8 cellular contexts compared by ENCODE assay signal in the genomic region with DNA sequence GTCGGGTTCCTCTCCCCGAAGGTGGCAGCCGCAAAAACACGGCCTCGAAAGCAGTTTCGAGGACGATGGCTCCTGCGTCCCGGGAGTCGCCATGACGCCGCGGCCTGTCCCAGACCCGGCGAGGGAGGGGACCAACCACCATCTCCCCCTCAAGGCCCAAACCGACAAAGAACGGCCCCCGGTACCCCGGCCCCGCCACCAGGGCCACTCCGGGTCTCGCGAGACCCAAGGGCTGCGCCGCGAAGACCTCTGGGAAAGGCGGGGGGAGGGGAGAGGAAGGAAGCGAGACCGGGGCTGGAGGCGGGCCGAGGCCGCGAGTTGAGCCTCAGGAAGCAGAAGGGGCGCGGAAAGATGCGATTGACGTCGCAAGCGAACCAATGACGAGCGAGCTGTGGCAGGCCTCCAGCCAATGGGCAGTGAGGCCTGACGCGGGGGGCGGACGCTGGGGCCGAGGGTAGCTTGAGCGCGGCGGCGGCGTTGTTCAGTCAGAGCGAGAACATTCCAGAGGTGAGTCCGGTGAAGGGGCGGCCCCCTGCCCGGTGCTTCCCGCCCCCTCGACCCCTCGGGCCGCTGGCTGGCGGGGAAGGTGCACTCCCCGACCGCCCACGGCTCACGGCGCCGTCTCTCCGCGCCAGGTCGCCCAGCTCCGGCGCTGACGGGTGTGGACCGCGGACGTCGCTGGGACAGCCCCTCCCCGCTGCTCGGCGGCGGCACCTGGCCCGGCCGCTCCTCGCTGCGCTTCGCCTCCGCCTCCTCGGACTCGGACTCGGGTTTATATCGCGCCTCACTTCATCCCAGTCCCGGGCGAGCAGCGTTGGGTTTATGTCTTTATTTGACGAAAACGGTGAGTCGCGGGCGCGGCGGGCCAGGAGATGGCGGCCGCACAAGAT. TPM values are rescaled to one million over a fixed set of nuclear protein-coding genes. Genes with fewer than 3 reads are reported as not detected.
DNase-seq lines count a peak whose midpoint lies in the region; ATAC-seq and TF ChIP-seq lines count a peak whose summit lies in the region.

Gene EIF5 (plus strand): TSS at position 484 of the 890 bp plus-strand sequence. CDS start 1,624 bp downstream, outside the sequence.

- H3K36me3 ChIP-seq in testis (ENCODE audit: low read depth, missing control alignments) = peaks cover 3% of the 10 kb centered on the region

- H3K36me3 Mint-ChIP-seq in activated naive CD4-positive, alpha-beta T cell treated with anti-CD3 and anti-CD28 coated beads, Interleukin-2, amount 50 U/mL, for 72 hours = peaks cover 40 to 41% of the 10 kb centered on the region in 2 donors

- no peaks in the 10 kb centered on the region for H3K9me3 Mint-ChIP-seq in activated naive CD4-positive, alpha-beta T cell treated with anti-CD3 and anti-CD28 coated beads, Interleukin-2, amount 50 U/mL, for 72 hours

- no peaks in the 10 kb centered on the region for H3K9me3 ChIP-seq in testis

- H3K27me3 ChIP-seq in testis = no peaks in the 10 kb centered on the region

- peak within 1 kb of the TSS; percentile 100 for H3K27ac ChIP-seq in testis

- WGBS in testis, 2 donors = 0% methylated on average over 16 to 70 of the region's 103 CpGs

- peak within 1 kb of the TSS; percentile 99 for H3K4me3 ChIP-seq in testis

- peak; percentile 98 for DNase-seq in GM10266 (ENCODE audit: extremely low spot score)
- DNase-seq in NCI-H1092 treated with DMSO at 0.1 percent for 48 hours (lab: John Stamatoyannopoulos, UW) = peak; percentile 98
- peak; percentile 50 for DNase-seq in SKM-1 (lab: John Stamatoyannopoulos, UW; ENCODE audit: unreplicated experiment)
- DNase-seq in activated naive CD4-positive, alpha-beta T cell treated with anti-CD3 and anti-CD28 coated beads, Interleukin-2, amount 50 U/mL, for 72 hours (ENCODE audit: low spot score in 2 of 2) = peak; percentile 99
- peak; percentile 89 for DNase-seq in glomerular endothelial cell (ENCODE audit: extremely low read depth, low read depth, low spot score)
- DNase-seq in omental fat pad (ENCODE audit: low spot score) = peak; percentile 95
- peak; percentile 99 for DNase-seq in testis

- H3K27ac Mint-ChIP-seq in activated naive CD4-positive, alpha-beta T cell treated with anti-CD3 and anti-CD28 coated beads, Interleukin-2, amount 50 U/mL, for 72 hours = peak within 1 kb of the TSS; percentile 94 to 99

- ATAC-seq in HG02610 (IDR thresholded peaks at IDR 0.05; ENCODE audit: unreplicated experiment) (peak; percentile 85), omental fat pad (ENCODE audit: low FRiP score) (peak; percentile 92)
- peak; percentile 87 to 89 for ATAC-seq in activated naive CD4-positive, alpha-beta T cell treated with anti-CD3 and anti-CD28 coated beads, Interleukin-2, amount 50 U/mL, for 72 hours

- TF ChIP-seq CTCF in GM10266 (IDR thresholded peaks at IDR 0.05; ENCODE audit: control insufficient read depth, insufficient read depth, low read depth, missing control alignments) (no peak), omental fat pad (IDR thresholded peaks at IDR 0.05) (no peak), testis (IDR thresholded peaks at IDR 0.05) (peak; percentile 23 to 79 (median 62))

- TF ChIP-seq POLR2A in testis (IDR thresholded peaks at IDR 0.05) = peak; percentile 91

- intact Hi-C loops in testis (cut with DNase I; ENCODE audit: low total_unique reads) = no loop called here

- peaks cover 23% of the 10 kb centered on the region for H3K4me1 ChIP-seq in testis

RNA-seq across cellular contexts. Expression of gene EIF5, which starts in this region (rescaled TPM):
- 100 to 1,000 TPM; 154 to 243 TPM for total RNA-seq in activated naive CD4-positive, alpha-beta T cell treated with anti-CD3 and anti-CD28 coated beads, Interleukin-2, amount 50 U/mL, for 72 hours
- total RNA-seq in glomerular endothelial cell = 126 and 181 TPM in 2 replicates
- total RNA-seq in omental fat pad = 100 to 1,000 TPM; 157 to 399 (median 292) TPM
- total RNA-seq in testis = 100 to 1,000 TPM; 308 to 309 TPM
- 366 TPM for polyA plus RNA-seq in testis (ENCODE audit: insufficient read depth, low read depth, low replicate concordance)

Comparison
In these comparisons a context has a peak if more than half of its experiments do, and no peak if none do; other contexts are left out.
1. Peak in every context shown above with its lines: DNase-seq, ATAC-seq, H3K4me3 ChIP-seq and H3K27ac ChIP-seq.
2. CTCF ChIP-seq: peak in testis (3 of 3); none in GM10266 (single experiment) and omental fat pad (0 of 3).